Comparison of ENCODE assay signal across 17 cellular contexts in genomic region chr2:136015688-136016087, GRCh38. TPM values are rescaled to one million over a fixed set of nuclear protein-coding genes. Genes with fewer than 3 reads are reported as not detected.
DNase-seq lines count a peak whose midpoint lies in the region; ATAC-seq, FAIRE-seq and TF ChIP-seq lines count a peak whose summit lies in the region.
"Had no signal": no experiment of that assay in that cellular context is flagged by ENCODE, and none has a peak within 500 bp of the region (broad histone marks: within the 10 kb centered on the region; RNA-seq: fewer than 3 reads in every experiment).

No MANE protein-coding gene starts in this region.

- TF ChIP-seq POLR2A in GM12892 (IDR thresholded peaks at IDR 0.05; ENCODE audit: low read depth, low read length) (no peak), GM12878 (IDR thresholded peaks at IDR 0.05; ENCODE audit: low read depth, low read length) (no peak)

- FAIRE-seq in GM12892 (lab: Jason Lieb, UNC) (peak; percentile 42), GM12878 (lab: Jason Lieb, UNC) (no peak)
- FAIRE-seq: RCC 7860 had no signal

- SMC1A ChIA-PET in GM12878 (lab: Charles Lee; ENCODE audit: uncharacterized antibody, unreplicated experiment), result interaction anchor here (0.6 to 25.6 kb wide), 25 partner anchors 9 to 369 kb away, joined by 3 to 961 read pairs (median 5); partner anchors contain the start of gene DARS1

- H3K4me1 ChIP-seq in GM12878 (ENCODE audit: control insufficient read depth, insufficient read depth, low read length) (peaks cover 8% of the 10 kb centered on the region), neural progenitor cell (peaks cover under 1% of the 10 kb centered on the region), hepatocyte (ENCODE audit: insufficient read depth) (no peaks in the 10 kb centered on the region)
- H3K4me1 ChIP-seq: HAP-1 had no signal

- TF ChIP-seq CTCF in CD14-positive monocyte (IDR thresholded peaks at IDR 0.05) (no peak), GM12878 (IDR thresholded peaks at IDR 0.05 in 2 of 3, conservative IDR thresholded peaks at IDR 0.05 in 1 of 3; ENCODE audit: control insufficient read depth in 2 of 3, extremely low read depth in 1 of 3, insufficient read depth in 1 of 3, low read depth in 3 of 3, low read length in 3 of 3) (no peak), neural progenitor cell (IDR thresholded peaks at IDR 0.05) (no peak), hepatocyte (IDR thresholded peaks at IDR 0.05; ENCODE audit: poor library complexity) (no peak)

- no peak overlapping the region for H3K4me2 ChIP-seq in GM12878 (ENCODE audit: control insufficient read depth, insufficient read depth)
- H3K4me2 ChIP-seq in neural progenitor cell, result no peak overlapping the region
- no peak overlapping the region for H3K4me2 ChIP-seq in hepatocyte

- H3K79me2 ChIP-seq in GM12878 (ENCODE audit: control insufficient read depth, insufficient read depth, low read length) (no peaks in the 10 kb centered on the region), neural progenitor cell (ENCODE audit: low read depth) (no peaks in the 10 kb centered on the region), hepatocyte (no peaks in the 10 kb centered on the region)

- peaks cover 89% of the 10 kb centered on the region for H3K4me1 Mint-ChIP-seq in CD14-positive monocyte
- peaks cover 54% of the 10 kb centered on the region for H3K4me1 Mint-ChIP-seq in neural progenitor cell

- no peak overlapping the region for H2AFZ ChIP-seq in GM12878 (ENCODE audit: control insufficient read depth, low read depth, low read length)
- no peak overlapping the region for H2AFZ ChIP-seq in neural progenitor cell (replicated peaks)
- H2AFZ ChIP-seq in hepatocyte, result no peak overlapping the region

- POLR2A ChIA-PET in GM12878 (lab: Charles Lee), result interaction anchor here (0.6 to 6.1 kb wide), 23 partner anchors 10 to 242 kb away, joined by 3 to 47 read pairs (median 4); partner anchors contain the start of gene DARS1

- no peak overlapping the region for H3K9ac ChIP-seq in GM12878 (ENCODE audit: control insufficient read depth, insufficient read depth, low read length)
- H3K9ac ChIP-seq in neural progenitor cell, result no peak overlapping the region

- in situ Hi-C loops in GM12878 (cut with MboI), result no loop called here

- H3K36me3 Mint-ChIP-seq in CD14-positive monocyte (no peaks in the 10 kb centered on the region), neural progenitor cell (no peaks in the 10 kb centered on the region)

- WGBS in GM12878 (ENCODE audit: insufficient coverage, insufficient replicate concordance, low lambda C conversion rate, missing lambda C conversion rate), result 0% methylated on average over 1 of the region's 1 CpG
- WGBS in hepatocyte (ENCODE audit: low lambda C conversion rate, missing lambda C conversion rate), result 74% methylated on average over 1 of the region's 1 CpG

- H3K9me3 ChIP-seq in GM12878 (replicated peaks; ENCODE audit: control insufficient read depth, insufficient read depth, low read length) (no peaks in the 10 kb centered on the region), neural progenitor cell (ENCODE audit: low read depth) (no peaks in the 10 kb centered on the region), hepatocyte (ENCODE audit: low read depth) (no peaks in the 10 kb centered on the region)
- H3K9me3 ChIP-seq: Caco-2, HAP-1 had no signal

- no TSS peak for BruUV-seq in GM12878 (replicated peaks; lab: Mats Ljungman, UMichigan)

- H3K9me3 Mint-ChIP-seq in CD14-positive monocyte (no peaks in the 10 kb centered on the region), neural progenitor cell (no peaks in the 10 kb centered on the region)

- DNase-seq in CD14-positive monocyte (ENCODE audit: low spot score), result no peak
- no peak for DNase-seq in GM12892 (ENCODE audit: insufficient read length)
- no peak for DNase-seq in GM12878 (ENCODE audit: low read depth, low spot score)
- DNase-seq in neural progenitor cell (ENCODE audit: low spot score), result no peak
- DNase-seq in hepatocyte (ENCODE audit: low spot score), result no peak
- no peak for DNase-seq in SIG-M5 (lab: John Stamatoyannopoulos, UW)
- DNase-seq: C1 segment of cervical spinal cord, Caco-2, DMS53, NCI-H1417, NCI-H1930, NCI-H510A, NCI-H82, SHP77 had no signal

- no peak for TF ChIP-seq RAD21 in GM12878 (IDR thresholded peaks at IDR 0.05; ENCODE audit: insufficient read depth, low read depth, low read length)

- 0 out of 4 replicates have a peak, but pooled peaks of 1 of the 2 experiments have one; percentile 19 for TF ChIP-seq EP300 in GM12878 (IDR thresholded peaks at IDR 0.05; ENCODE audit: borderline replicate concordance in 1 of 2, control insufficient read depth in 1 of 2, low read depth in 2 of 2, low read length in 2 of 2)

- no peak overlapping the region for H3K4me3 Mint-ChIP-seq in CD14-positive monocyte
- no peak overlapping the region for H3K4me3 Mint-ChIP-seq in neural progenitor cell

- H3K27me3 ChIP-seq in GM12878 (replicated peaks in 1 of 2; ENCODE audit: control insufficient read depth in 2 of 2, insufficient read depth in 2 of 2, low read length in 1 of 2) (no peaks in the 10 kb centered on the region), neural progenitor cell (no peaks in the 10 kb centered on the region), hepatocyte (no peaks in the 10 kb centered on the region)

- H3K27ac Mint-ChIP-seq in CD14-positive monocyte (peak overlapping the region; percentile 82 to 97 (median 94)), neural progenitor cell (peak overlapping the region; percentile 2)

- H4K20me1 ChIP-seq in GM12878 (ENCODE audit: control insufficient read depth, insufficient read depth), result no peaks in the 10 kb centered on the region
- no peaks in the 10 kb centered on the region for H4K20me1 ChIP-seq in neural progenitor cell (ENCODE audit: low read depth)
- H4K20me1 ChIP-seq in hepatocyte (ENCODE audit: insufficient read depth, poor library complexity, severe bottlenecking), result no peaks in the 10 kb centered on the region

- H3K27ac ChIP-seq in GM12878 (ENCODE audit: control insufficient read depth, insufficient read depth) (no peak overlapping the region), neural progenitor cell (no peak overlapping the region), hepatocyte (no peak overlapping the region)

- RAD21 ChIA-PET in GM12878 (lab: Charles Lee; ENCODE audit: unreplicated experiment), result interaction anchor here (0.7 to 10.0 kb wide), 28 partner anchors 10 to 366 kb away, joined by 3 to 182 read pairs (median 4); partner anchors contain the start of gene DARS1

- intact Hi-C loops in CD14-positive monocyte (cut with micrococcal nuclease) (no loop called here), GM12878 (cut with micrococcal nuclease; ENCODE audit: unreplicated experiment) (no loop called here)

- H3K9me2 ChIP-seq in hepatocyte (replicated peaks; ENCODE audit: insufficient read depth), result no peaks in the 10 kb centered on the region

- CTCF ChIA-PET in GM12878 (lab: Yijun Ruan, JAX), result interaction anchor here (0.6 to 4.6 kb wide), 17 partner anchors 9 to 1194 kb away, joined by 3 to 33 read pairs (median 5); no protein-coding TSS in a partner anchor

- no peaks in the 10 kb centered on the region for H3F3A ChIP-seq in neural progenitor cell (ENCODE audit: low read depth)

- H3K27me3 Mint-ChIP-seq in CD14-positive monocyte (ENCODE audit: low read depth in 3 of 3) (peaks cover 0 to 2% (median 2%) of the 10 kb centered on the region in 3 donors), neural progenitor cell (ENCODE audit: insufficient read depth, low read depth) (peaks cover 5% of the 10 kb centered on the region)

- no peak overlapping the region for H3K4me3 ChIP-seq in GM12878
- no peak overlapping the region for H3K4me3 ChIP-seq in neural progenitor cell
- no peak overlapping the region for H3K4me3 ChIP-seq in hepatocyte
- H3K4me3 ChIP-seq: HAP-1 had no signal

- ATAC-seq in GM12878 (peak; percentile 47), GM21367 (IDR thresholded peaks at IDR 0.05; ENCODE audit: unreplicated experiment) (no peak)

- H3K36me3 ChIP-seq in GM12878 (ENCODE audit: control insufficient read depth in 2 of 2, insufficient read depth in 2 of 2, low read length in 1 of 2), result no peaks in the 10 kb centered on the region
- H3K36me3 ChIP-seq in neural progenitor cell, result no peaks in the 10 kb centered on the region
- no peaks in the 10 kb centered on the region for H3K36me3 ChIP-seq in hepatocyte (replicated peaks; ENCODE audit: insufficient read depth, low read depth)
- H3K36me3 ChIP-seq: HAP-1 had no signal

TF ChIP-seq in GM12878, 131 proteins besides CTCF, POLR2A, EP300 and RAD21 (continues in another document):
- peak; percentile 13; a peak in 2 of 4 replicates for TF ChIP-seq IKZF2 (IDR thresholded peaks at IDR 0.05)

RNA-seq across cellular contexts. Expression of gene DARS1, which starts 30.3 kb away (rescaled TPM):
- polyA plus RNA-seq in CD14-positive monocyte, result 10 to 100 TPM; 46.2 to 53.0 TPM
- polyA plus RNA-seq in GM12892 (2012; ENCODE audit: missing spikeins), result 196 TPM
- total RNA-seq in GM12878 (2013; cell fraction: nucleolus; rRNA removed), result 304 and 337 TPM in 2 replicates
- 91.0 and 119 TPM in 2 replicates for total RNA-seq in GM12878 (2014; rRNA removed)
- total RNA-seq in GM12878 (2014; rRNA removed; fragmentation: Illumina TruSeq; extraction: Trizol), result 136 and 141 TPM in 2 replicates
- total RNA-seq in GM12878 (2021), result 102 and 105 TPM in 2 replicates
- polyA plus RNA-seq in GM12878 (2011; ENCODE audit: low read depth), result 95.7 TPM
- polyA plus RNA-seq in GM12878 (2011; rRNA removed), result 387 and 495 TPM in 2 replicates
- 119 and 126 TPM in 2 replicates for polyA plus RNA-seq in GM12878 (2011; cell fraction: cytosol; rRNA removed)
- 126 and 130 TPM in 2 replicates for polyA plus RNA-seq in GM12878 (2011; cell fraction: nucleus; rRNA removed)
- 95.1 and 139 TPM in 2 replicates for polyA plus RNA-seq in GM12878 (2012)
- 155 and 196 TPM in 2 replicates for polyA plus RNA-seq in GM12878 (2014; fragmentation: Illumina TruSeq; extraction: Trizol)
- polyA plus RNA-seq in GM12878 (2014; fragmentation: Nextera tagmentation; extraction: Ambion mirVana), result 100 to 1,000 TPM; 102 to 134 TPM
- 79.7 and 93.1 TPM in 2 replicates for polyA plus RNA-seq in GM12878 (2014; rRNA removed)
- polyA plus RNA-seq in GM12878 (2016; fragmentation: Nextera tagmentation; extraction: Ambion mirVana), result 100 to 1,000 TPM; 171 to 187 TPM
- polyA minus RNA-seq in GM12878 (2011; rRNA and poly(A)+ RNA removed), result 158 and 297 TPM in 2 replicates
- polyA minus RNA-seq in GM12878 (2011; cell fraction: cytosol; rRNA and poly(A)+ RNA removed), result 46.1 and 75.2 TPM in 2 replicates
- polyA minus RNA-seq in GM12878 (2011; cell fraction: nucleus; rRNA and poly(A)+ RNA removed), result 43.8 and 61.5 TPM in 2 replicates
- total RNA-seq in neural progenitor cell (ENCODE audit: low replicate concordance), result 175 and 227 TPM in 2 replicates
- total RNA-seq in hepatocyte, result 69.5 and 76.2 TPM in 2 replicates
- 52.5 and 67.0 TPM in 2 replicates for polyA plus RNA-seq in hepatocyte
